In genomic region chr19:871446-872265, GRCh38 we compare ENCODE assay signal across 10 cellular contexts. TPM values are rescaled to one million over a fixed set of nuclear protein-coding genes. Genes with fewer than 3 reads are reported as not detected.
DNase-seq lines count a peak whose midpoint lies in the region; ATAC-seq and TF ChIP-seq lines count a peak whose summit lies in the region.
"Had no signal": no experiment of that assay in that cellular context is flagged by ENCODE, and none has a peak within 500 bp of the region (broad histone marks: within the 10 kb centered on the region; RNA-seq: fewer than 3 reads in every experiment).

No MANE protein-coding gene starts in this region.

- no peaks in the 10 kb centered on the region for H3K9me3 Mint-ChIP-seq in Calu3 (ENCODE audit: low read depth, unreplicated experiment)

- H3K27me3 ChIP-seq in stomach smooth muscle (ENCODE audit: control insufficient read depth in 1 of 2, insufficient read depth in 2 of 2, low read length in 2 of 2), result no peaks in the 10 kb centered on the region
- H3K27me3 ChIP-seq: gastrocnemius medialis had no signal

- no peaks in the 10 kb centered on the region for H3K4me1 Mint-ChIP-seq in Calu3 (ENCODE audit: low read depth, unreplicated experiment)

- intact Hi-C loops in Calu3 (cut with micrococcal nuclease; ENCODE audit: unreplicated experiment), result no loop called here

- no peaks in the 10 kb centered on the region for H3K9me3 ChIP-seq in stomach smooth muscle (ENCODE audit: control insufficient read depth in 2 of 2, low read length in 2 of 2)
- H3K9me3 ChIP-seq: gastrocnemius medialis had no signal

- H3K27ac ChIP-seq in RWPE1 (peak overlapping the region; percentile 100), stomach smooth muscle (ENCODE audit: low read length) (peak overlapping the region; percentile 75)

- H3K4me3 Mint-ChIP-seq in Calu3 (ENCODE audit: low read depth, unreplicated experiment), result no peak overlapping the region

- no peak overlapping the region for H3K27ac Mint-ChIP-seq in Calu3 (ENCODE audit: unreplicated experiment)

- CTCF ChIA-PET in RWPE1 (lab: Yijun Ruan, JAX) (interaction anchor here (0.6 to 1.1 kb wide), 2 partner anchors 8 to 384 kb away, joined by 3 to 4 read pairs; no protein-coding TSS in a partner anchor), Calu3 (lab: Charles Lee) (no interaction called here)

- peak; percentile 13 for DNase-seq in activated naive CD4-positive, alpha-beta T cell treated with Interleukin-2 at 50 U/mL for 16 hours
- DNase-seq in activated naive CD4-positive, alpha-beta T cell (lab: John Stamatoyannopoulos, UW), result no peak
- DNase-seq in RWPE1 (ENCODE audit: low spot score) (peak; percentile 51), fibroblast of villous mesenchyme (ENCODE audit: low read depth) (peak; percentile 72), Calu3 (no peak), NCI-H2107 (lab: John Stamatoyannopoulos, UW) (no peak)

- peak overlapping the region; percentile 47 for H3K4me3 ChIP-seq in fibroblast of villous mesenchyme (ENCODE audit: low read depth, low read length)
- H3K4me3 ChIP-seq in stomach smooth muscle (ENCODE audit: low read length in 2 of 2), result no peak overlapping the region
- H3K4me3 ChIP-seq: gastrocnemius medialis had no signal

- no peaks in the 10 kb centered on the region for H3K27me3 Mint-ChIP-seq in Calu3 (ENCODE audit: unreplicated experiment)

- no peak for ATAC-seq in GM19455 (IDR thresholded peaks at IDR 0.05; ENCODE audit: unreplicated experiment)

- H3K4me1 ChIP-seq in stomach smooth muscle (ENCODE audit: control insufficient read depth, insufficient read depth, low read length), result peaks cover 31% of the 10 kb centered on the region
- H3K4me1 ChIP-seq: gastrocnemius medialis had no signal

- peaks cover 30% of the 10 kb centered on the region for H3K36me3 Mint-ChIP-seq in Calu3 (ENCODE audit: insufficient read depth, unreplicated experiment)

- H3K36me3 ChIP-seq in stomach smooth muscle (ENCODE audit: control insufficient read depth in 2 of 2, insufficient read depth in 2 of 2, low read length in 2 of 2), result peaks cover 6 to 21% of the 10 kb centered on the region in 2 donors

- TF ChIP-seq CTCF in RWPE1 (conservative IDR thresholded peaks at IDR 0.05; ENCODE audit: low read depth) (no peak), fibroblast of villous mesenchyme (IDR thresholded peaks at IDR 0.05; ENCODE audit: insufficient read depth, low read depth, low read length) (no peak), Calu3 (IDR thresholded peaks at IDR 0.05; ENCODE audit: unreplicated experiment) (no peak)

- no peak overlapping the region for H3K9ac ChIP-seq in stomach smooth muscle (ENCODE audit: low read length in 2 of 2)

- BruUV-seq in Calu3 (replicated peaks; lab: Mats Ljungman, UMichigan), result no TSS peak

- POLR2A ChIA-PET in RWPE1 (lab: Yijun Ruan, JAX; ENCODE audit: low non-redundant PET), result interaction anchor here (0.6 kb wide), 1 partner anchor 39 kb away, joined by 3 read pairs; no protein-coding TSS in a partner anchor

RNA-seq across cellular contexts. Expression of gene CFD, which starts 12.2 kb away (rescaled TPM):
- 3.9 TPM in 2 replicates for total RNA-seq in fibroblast of villous mesenchyme
- 2.3 and 3.9 TPM in 2 replicates for total RNA-seq in Calu3 (2022)

RNA-seq across cellular contexts. Expression of gene ELANE, which starts 19.6 kb away (rescaled TPM):
- total RNA-seq in fibroblast of villous mesenchyme (not detected in 2 replicates), Calu3 (2022) (not detected in 2 replicates)

RNA-seq across cellular contexts. Expression of gene MED16, which starts 21.3 kb away (rescaled TPM):
- 26.8 and 30.0 TPM in 2 replicates for total RNA-seq in fibroblast of villous mesenchyme
- total RNA-seq in Calu3 (2022), result 21.4 and 22.4 TPM in 2 replicates

RNA-seq across cellular contexts. Expression of gene RNU6-9, which starts 21.6 kb away (rescaled TPM):
- total RNA-seq in fibroblast of villous mesenchyme, result not detected in 2 replicates
- total RNA-seq in Calu3 (2022), result not detected in 2 replicates
- total RNA-seq: gastrocnemius medialis, skeletal muscle tissue had no signal

RNA-seq across cellular contexts. Expression of gene PRTN3, which starts 30.9 kb away (rescaled TPM):
- total RNA-seq in fibroblast of villous mesenchyme (not detected in 2 replicates), Calu3 (2022) (not detected in 2 replicates)

Comparison
In these comparisons a context has a peak if more than half of its experiments do, and no peak if none do; other contexts are left out.
1. DNase-seq: peak in activated naive CD4-positive, alpha-beta T cell treated with Interleukin-2 at 50 U/mL for 16 hours (single experiment), RWPE1 (single experiment) and fibroblast of villous mesenchyme (single experiment); none in activated naive CD4-positive, alpha-beta T cell (0 of 4), Calu3 (single experiment) and NCI-H2107 (single experiment).